ENCODE assay signal across 14 cellular contexts in the genomic region with DNA sequence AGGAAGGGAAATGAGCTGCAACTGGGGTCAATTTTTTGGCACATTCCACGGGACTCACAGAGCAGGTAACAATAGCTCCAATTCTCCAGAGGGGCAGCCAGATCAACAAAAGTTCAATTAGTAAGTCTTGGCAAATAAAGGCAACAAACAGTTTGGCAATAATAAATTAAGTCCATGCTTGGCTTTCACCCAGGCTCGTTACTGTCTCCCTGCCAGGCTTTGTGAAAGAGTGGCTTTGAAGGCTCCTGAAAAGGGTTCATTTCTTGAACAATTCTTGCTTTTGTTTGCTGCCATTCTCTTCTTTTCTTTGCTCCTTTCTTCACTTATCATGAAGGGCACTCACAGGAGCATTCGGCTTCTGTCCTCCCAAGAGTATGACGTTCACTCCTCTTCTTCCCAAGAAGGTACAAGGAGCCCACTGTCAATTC.
DNase-seq lines count a peak whose midpoint lies in the region; ATAC-seq and TF ChIP-seq lines count a peak whose summit lies in the region.
"Had no signal": no experiment of that assay in that cellular context is flagged by ENCODE, and none has a peak within 500 bp of the region (broad histone marks: within the 10 kb centered on the region; RNA-seq: fewer than 3 reads in every experiment).

No MANE protein-coding gene starts in this region.

- H3K4me3 ChIP-seq in HCT116 (replicated peaks in 1 of 2; ENCODE audit: low read depth in 1 of 2, low read length in 2 of 2) = no peak overlapping the region
- H3K4me3 ChIP-seq in right cardiac atrium (ENCODE audit: low read length) = no peak overlapping the region

- no peak overlapping the region for H3K4me2 ChIP-seq in HCT116 (ENCODE audit: low read length)

- CTCF ChIA-PET in HCT116 (lab: Charles Lee) = interaction anchor here (1.1 to 2.3 kb wide), 3 partner anchors 8 to 206 kb away, joined by 3 to 6 read pairs (median 5); no protein-coding TSS in a partner anchor

- no peaks in the 10 kb centered on the region for H3K4me1 Mint-ChIP-seq in stimulated activated naive CD8-positive, alpha-beta T cell treated with anti-CD3 and anti-CD28 coated beads, Interleukin-15, amount 100 ng/mL, for 72 hours
- H3K4me1 Mint-ChIP-seq: activated naive CD4-positive, alpha-beta T cell treated with anti-CD3 and anti-CD28 coated beads, Interleukin-2, amount 50 U/mL, for 24 hours had no signal

- WGBS in right cardiac atrium = 50% methylated on average over 4 of the region's 4 CpGs

- POLR2A ChIA-PET in HCT116 (lab: Charles Lee) = no interaction called here

- in situ Hi-C loops in SK-MEL-5 (cut with HindIII; ENCODE audit: low pct_unique_long_range_greater_than_20kb, low sequenced_read_pairs) = no loop called here

- H3K4me3 Mint-ChIP-seq in stimulated activated naive CD8-positive, alpha-beta T cell treated with anti-CD3 and anti-CD28 coated beads, Interleukin-15, amount 100 ng/mL, for 72 hours = no peak overlapping the region
- H3K4me3 Mint-ChIP-seq: activated naive CD4-positive, alpha-beta T cell treated with anti-CD3 and anti-CD28 coated beads, Interleukin-2, amount 50 U/mL, for 24 hours had no signal

- H3K9me3 ChIP-seq in HCT116 (ENCODE audit: control insufficient read depth in 1 of 2, insufficient read depth in 1 of 2, low read depth in 1 of 2, low read length in 2 of 2) (no peaks in the 10 kb centered on the region), right cardiac atrium (ENCODE audit: control insufficient read depth, low read length) (no peaks in the 10 kb centered on the region)

- RAD21 ChIA-PET in HCT116 (lab: Charles Lee; ENCODE audit: low non-redundant PET in 1 of 2, low total read pairs in 2 of 2, uncharacterized antibody in 2 of 2, unreplicated experiment in 2 of 2) = no interaction called here

- H3K79me2 ChIP-seq in HCT116 (ENCODE audit: insufficient read depth, low read length) = no peaks in the 10 kb centered on the region

- no peak overlapping the region for H3K27ac Mint-ChIP-seq in stimulated activated naive CD8-positive, alpha-beta T cell treated with anti-CD3 and anti-CD28 coated beads, Interleukin-15, amount 100 ng/mL, for 72 hours
- H3K27ac Mint-ChIP-seq: activated naive CD4-positive, alpha-beta T cell treated with anti-CD3 and anti-CD28 coated beads, Interleukin-2, amount 50 U/mL, for 24 hours had no signal

- TF ChIP-seq CTCF in HCT116 (IDR thresholded peaks at IDR 0.05 in 2 of 3, conservative IDR thresholded peaks at IDR 0.05 in 1 of 3; ENCODE audit: borderline replicate concordance in 1 of 3, insufficient read depth in 1 of 3, low read depth in 2 of 3, low read length in 2 of 3) = no peak

- no peak overlapping the region for H3K9ac ChIP-seq in HCT116 (ENCODE audit: low read length)

- DNase-seq in HCT116 (ENCODE audit: low read depth, low spot score) (no peak), SK-MEL-5 (ENCODE audit: low read depth, low spot score) (peak; percentile 95), right cardiac atrium (peak; percentile 45 to 69 (median 67)), renal cortical epithelial cell (ENCODE audit: low read depth) (peak; percentile 63), DMS114 treated with DMSO at 0.1 percent for 48 hours (lab: John Stamatoyannopoulos, UW; ENCODE audit: unreplicated experiment) (no peak), DMS53 (lab: John Stamatoyannopoulos, UW) (no peak)
- DNase-seq in stimulated activated naive CD8-positive, alpha-beta T cell treated with anti-CD3 and anti-CD28 coated beads, Interleukin-15, amount 100 ng/mL, for 72 hours = no peak
- DNase-seq in effector CD4-positive, alpha-beta T cell = no peak
- DNase-seq: activated CD4-positive, CD25-positive, alpha-beta regulatory T cell; activated CD8-positive, alpha-beta memory T cell treated with anti-CD3 and anti-CD28 coated beads, Interleukin-2, amount 50 U/mL, for 48 hours; KBM-7; NCI-H2107; stimulated activated naive CD4-positive, alpha-beta T cell treated with Interleukin-2 at 50 U/mL for 16 hours had no signal

- peaks cover 0 to 8% of the 10 kb centered on the region in 2 donors for H3K9me3 Mint-ChIP-seq in stimulated activated naive CD8-positive, alpha-beta T cell treated with anti-CD3 and anti-CD28 coated beads, Interleukin-15, amount 100 ng/mL, for 72 hours

- H3K27ac ChIP-seq in HCT116 (ENCODE audit: low read depth, low read length) (no peak overlapping the region), right cardiac atrium (ENCODE audit: low read length) (peak overlapping the region; percentile 10)

- TF ChIP-seq RAD21 in HCT116 (IDR thresholded peaks at IDR 0.05; ENCODE audit: low read depth) = no peak

- no peaks in the 10 kb centered on the region for H3K36me3 ChIP-seq in HCT116 (ENCODE audit: control insufficient read depth in 1 of 2, insufficient read depth in 2 of 2, low read length in 2 of 2)

- ATAC-seq in HCT116 (no peak), right cardiac atrium (peak; percentile 34 to 44)
- ATAC-seq in stimulated activated naive CD8-positive, alpha-beta T cell treated with anti-CD3 and anti-CD28 coated beads, Interleukin-15, amount 100 ng/mL, for 72 hours = no peak

- H2AFZ ChIP-seq in HCT116 (ENCODE audit: low read depth, low read length, poor library complexity, severe bottlenecking) = peak overlapping the region; percentile 35

- no TSS peak for BruUV-seq in HCT116 (replicated peaks; lab: Mats Ljungman, UMichigan)

- H4K20me1 ChIP-seq in HCT116 (ENCODE audit: insufficient read depth) = no peaks in the 10 kb centered on the region

- H3K4me1 ChIP-seq in HCT116 (ENCODE audit: control insufficient read depth in 1 of 2, insufficient read depth in 2 of 2, low read length in 2 of 2) = peaks cover 0 to 18% of the 10 kb centered on the region in 2 experiments; a peak in 1 of 4 replicates
- H3K4me1 ChIP-seq in right cardiac atrium (ENCODE audit: control insufficient read depth, insufficient read depth, low read length) = no peaks in the 10 kb centered on the region

- no peaks in the 10 kb centered on the region for H3K27me3 ChIP-seq in HCT116 (ENCODE audit: insufficient read depth, low read length)
- no peaks in the 10 kb centered on the region for H3K27me3 ChIP-seq in right cardiac atrium (ENCODE audit: control insufficient read depth, insufficient read depth)

- no peak for TF ChIP-seq POLR2A in HCT116 (IDR thresholded peaks at IDR 0.05; ENCODE audit: borderline replicate concordance, extremely low read depth, insufficient read depth, insufficient read length)

- H3K9me2 ChIP-seq in HCT116 (ENCODE audit: insufficient read depth) = no peaks in the 10 kb centered on the region

- peaks cover 21% of the 10 kb centered on the region for H3K27me3 Mint-ChIP-seq in stimulated activated naive CD8-positive, alpha-beta T cell treated with anti-CD3 and anti-CD28 coated beads, Interleukin-15, amount 100 ng/mL, for 72 hours

- intact Hi-C loops in HCT116 (cut with micrococcal nuclease) = no loop called here
- intact Hi-C loops in right cardiac atrium (cut with DNase I) = no loop called here

TF ChIP-seq in HCT116, 20 proteins besides CTCF, POLR2A, EP300 and RAD21:
- TF ChIP-seq SP1 (IDR thresholded peaks at IDR 0.05; ENCODE audit: low read depth) = no peak
- TF ChIP-seq ATF3 (IDR thresholded peaks at IDR 0.05) = no peak
- no peak for TF ChIP-seq JUND (IDR thresholded peaks at IDR 0.05)
- TF ChIP-seq SIN3A (IDR thresholded peaks at IDR 0.05; ENCODE audit: low read depth) = no peak
- TF ChIP-seq ELF1 (IDR thresholded peaks at IDR 0.05; ENCODE audit: borderline replicate concordance, low read depth) = no peak
- TF ChIP-seq FOSL1 (IDR thresholded peaks at IDR 0.05; ENCODE audit: low read depth) = no peak
- no peak for TF ChIP-seq YY1 (IDR thresholded peaks at IDR 0.05; ENCODE audit: extremely low read depth, insufficient replicate concordance, low read depth, low read length)
- no peak for TF ChIP-seq EZH2phosphoT487 (IDR thresholded peaks at IDR 0.05; ENCODE audit: borderline replicate concordance)
- TF ChIP-seq SRF (IDR thresholded peaks at IDR 0.05; ENCODE audit: low read depth) = no peak
- TF ChIP-seq ZNF274 (IDR thresholded peaks at IDR 0.05; ENCODE audit: low read depth, low read length) = no peak

Comparison
In these comparisons a context has a peak if more than half of its experiments do, and no peak if none do; other contexts are left out.
1. ATAC-seq: peak in right cardiac atrium (2 of 2); none in HCT116 (single experiment) and stimulated activated naive CD8-positive, alpha-beta T cell treated with anti-CD3 and anti-CD28 coated beads, Interleukin-15, amount 100 ng/mL, for 72 hours (single experiment).
2. DNase-seq: peak in SK-MEL-5 (single experiment), right cardiac atrium (3 of 3) and renal cortical epithelial cell (single experiment); none in HCT116 (single experiment), DMS114 treated with DMSO at 0.1 percent for 48 hours (single experiment), stimulated activated naive CD8-positive, alpha-beta T cell treated with anti-CD3 and anti-CD28 coated beads, Interleukin-15, amount 100 ng/mL, for 72 hours (0 of 2), DMS53 (single experiment) and effector CD4-positive, alpha-beta T cell (single experiment).